Comparison of ENCODE assay signal across 16 cellular contexts in genomic region chr13:49086711-49087110, GRCh38.
DNase-seq lines count a peak whose midpoint lies in the region; ATAC-seq and TF ChIP-seq lines count a peak whose summit lies in the region.
"Had no signal": no experiment of that assay in that cellular context is flagged by ENCODE, and none has a peak within 500 bp of the region (broad histone marks: within the 10 kb centered on the region; RNA-seq: fewer than 3 reads in every experiment).

No MANE protein-coding gene starts in this region.

- no peak overlapping the region for H3K4ac ChIP-seq in mesenchymal stem cell (ENCODE audit: low read depth in 1 of 2, low read length in 2 of 2)

- no peak overlapping the region for H4K91ac ChIP-seq in mesenchymal stem cell (ENCODE audit: low read length)

- H3K27me3 ChIP-seq in endocrine pancreas (ENCODE audit: control insufficient read depth, insufficient read depth, low read length), result no peaks in the 10 kb centered on the region
- H3K27me3 ChIP-seq in mesenchymal stem cell (ENCODE audit: control insufficient read depth in 1 of 2, insufficient read depth in 1 of 2, low read length in 2 of 2), result no peaks in the 10 kb centered on the region
- no peaks in the 10 kb centered on the region for H3K27me3 ChIP-seq in MM.1S (replicated peaks; ENCODE audit: insufficient read depth, low read length)
- H3K27me3 ChIP-seq: vagina had no signal

- TF ChIP-seq POLR2A in erythroblast (IDR thresholded peaks at IDR 0.05; ENCODE audit: low read length), result no peak

- H3K4me1 Mint-ChIP-seq in activated T-cell treated with anti-CD3 and anti-CD28 coated beads, Interleukin-2, amount 50 U/mL, for 72 hours (ENCODE audit: low read depth), result no peaks in the 10 kb centered on the region
- H3K4me1 Mint-ChIP-seq: activated naive CD8-positive, alpha-beta T cell treated with anti-CD3 and anti-CD28 coated beads, Interleukin-2, amount 10 ng/mL, durations not matched to agents 7 days and 5 days had no signal

- peaks cover 18% of the 10 kb centered on the region for H3K79me1 ChIP-seq in mesenchymal stem cell (replicated peaks; ENCODE audit: low read length, poor library complexity, severe bottlenecking)

- no peaks in the 10 kb centered on the region for H3F3A ChIP-seq in MM.1S (ENCODE audit: insufficient read depth, low read length)

- H2BK12ac ChIP-seq in mesenchymal stem cell (ENCODE audit: low read length in 2 of 2), result no peak overlapping the region

- no peak overlapping the region for H2BK15ac ChIP-seq in mesenchymal stem cell (ENCODE audit: low read depth, poor library complexity, severe bottlenecking)

- DNase-seq in AG08395 (ENCODE audit: low spot score) (peak; percentile 17), LHCN-M2 (ENCODE audit: low read depth) (peak; percentile 79), mesenchymal stem cell (peak; percentile 24), MM.1S (no peak), erythroblast (lab: John Stamatoyannopoulos, UW) (no peak)
- DNase-seq in activated T-cell treated with anti-CD3 and anti-CD28 coated beads, Interleukin-2, amount 50 U/mL, for 72 hours, result no peak
- DNase-seq in activated naive CD4-positive, alpha-beta T cell treated with anti-CD3 and anti-CD28 coated beads, Interleukin-2, amount 50 U/mL, for 72 hours (ENCODE audit: low spot score in 2 of 2), result no peak
- DNase-seq: activated CD8-positive, alpha-beta memory T cell treated with anti-CD3 and anti-CD28 coated beads, Interleukin-2, amount 50 U/mL, for 48 hours; activated naive CD8-positive, alpha-beta T cell treated with anti-CD3 and anti-CD28 coated beads, Interleukin-2, amount 10 ng/mL, durations not matched to agents 7 days and 5 days; mesendoderm; NCI-H1930; occipital lobe had no signal

- H3K14ac ChIP-seq in mesenchymal stem cell (ENCODE audit: low read length in 2 of 2), result no peak overlapping the region

- no CpG with 5 or more reads among the region's 2 CpGs for WGBS in mesenchymal stem cell

- no peaks in the 10 kb centered on the region for H3K9me3 Mint-ChIP-seq in activated T-cell treated with anti-CD3 and anti-CD28 coated beads, Interleukin-2, amount 50 U/mL, for 72 hours
- no peaks in the 10 kb centered on the region for H3K9me3 Mint-ChIP-seq in activated naive CD4-positive, alpha-beta T cell treated with anti-CD3 and anti-CD28 coated beads, Interleukin-2, amount 50 U/mL, for 72 hours

- no peak overlapping the region for H2AK5ac ChIP-seq in mesenchymal stem cell (ENCODE audit: low read length, severe bottlenecking)

- no peak overlapping the region for H3K27ac ChIP-seq in mesenchymal stem cell (ENCODE audit: low read length, poor library complexity, severe bottlenecking)
- no peak overlapping the region for H3K27ac ChIP-seq in MM.1S (ENCODE audit: low read length)
- H3K27ac ChIP-seq: C4-2B, vagina had no signal

- H3K4me3 ChIP-seq in endocrine pancreas (ENCODE audit: control insufficient read depth, insufficient read depth, low read length) (peak overlapping the region; percentile 18), mesenchymal stem cell (ENCODE audit: insufficient read depth in 1 of 2, low read depth in 1 of 2, low read length in 2 of 2) (no peak overlapping the region), MM.1S (ENCODE audit: low read length) (no peak overlapping the region)
- H3K4me3 ChIP-seq: vagina had no signal

- H3K27ac Mint-ChIP-seq in activated T-cell treated with anti-CD3 and anti-CD28 coated beads, Interleukin-2, amount 50 U/mL, for 72 hours, result no peak overlapping the region
- H3K27ac Mint-ChIP-seq in activated naive CD4-positive, alpha-beta T cell treated with anti-CD3 and anti-CD28 coated beads, Interleukin-2, amount 50 U/mL, for 72 hours, result no peak overlapping the region
- H3K27ac Mint-ChIP-seq: activated naive CD8-positive, alpha-beta T cell treated with anti-CD3 and anti-CD28 coated beads, Interleukin-2, amount 10 ng/mL, durations not matched to agents 7 days and 5 days had no signal

- H3K23ac ChIP-seq in mesenchymal stem cell (ENCODE audit: low read length in 2 of 2), result no peak overlapping the region

- H3K27me3 Mint-ChIP-seq in activated T-cell treated with anti-CD3 and anti-CD28 coated beads, Interleukin-2, amount 50 U/mL, for 72 hours (ENCODE audit: low read depth), result no peaks in the 10 kb centered on the region
- H3K27me3 Mint-ChIP-seq: activated naive CD8-positive, alpha-beta T cell treated with anti-CD3 and anti-CD28 coated beads, Interleukin-2, amount 10 ng/mL, durations not matched to agents 7 days and 5 days had no signal

- no peak overlapping the region for H3K18ac ChIP-seq in mesenchymal stem cell (ENCODE audit: low read depth in 1 of 2, low read length in 2 of 2)

- H3K4me2 ChIP-seq in mesenchymal stem cell (ENCODE audit: low read length, poor library complexity, severe bottlenecking) (no peak overlapping the region), MM.1S (ENCODE audit: low read depth, low read length) (no peak overlapping the region)

- no peaks in the 10 kb centered on the region for H4K20me1 ChIP-seq in MM.1S (ENCODE audit: insufficient read depth, low read length)

- H2BK5ac ChIP-seq in mesenchymal stem cell (ENCODE audit: low read depth, low read length, poor library complexity, severe bottlenecking), result no peak overlapping the region

- H2AFZ ChIP-seq in mesenchymal stem cell (ENCODE audit: low read depth, low read length), result no peak overlapping the region
- H2AFZ ChIP-seq in MM.1S (ENCODE audit: low read length), result no peak overlapping the region

- no peak for ATAC-seq in activated T-cell treated with anti-CD3 and anti-CD28 coated beads, Interleukin-2, amount 50 U/mL, for 72 hours (replicated peaks in 1 of 2)
- ATAC-seq in activated naive CD4-positive, alpha-beta T cell treated with anti-CD3 and anti-CD28 coated beads, Interleukin-2, amount 50 U/mL, for 72 hours, result no peak
- ATAC-seq: HepG2 had no signal

- H3K36me3 ChIP-seq in endocrine pancreas (ENCODE audit: control insufficient read depth, insufficient read depth, low read length) (no peaks in the 10 kb centered on the region), mesenchymal stem cell (ENCODE audit: control insufficient read depth in 1 of 2, insufficient read depth in 2 of 2, low read depth in 1 of 2, low read length in 2 of 2) (peaks cover 0 to 6% of the 10 kb centered on the region in 2 experiments), MM.1S (replicated peaks; ENCODE audit: insufficient read depth, low read length) (no peaks in the 10 kb centered on the region)
- H3K36me3 ChIP-seq: vagina had no signal

- H2BK120ac ChIP-seq in mesenchymal stem cell (ENCODE audit: low read depth, low read length), result no peak overlapping the region

- peaks cover 0 to 3% of the 10 kb centered on the region in 2 donors for H3K36me3 Mint-ChIP-seq in activated T-cell treated with anti-CD3 and anti-CD28 coated beads, Interleukin-2, amount 50 U/mL, for 72 hours (ENCODE audit: insufficient read depth in 2 of 2)
- H3K36me3 Mint-ChIP-seq in activated naive CD4-positive, alpha-beta T cell treated with anti-CD3 and anti-CD28 coated beads, Interleukin-2, amount 50 U/mL, for 72 hours, result peaks cover 10 to 13% of the 10 kb centered on the region in 2 donors

- no peaks in the 10 kb centered on the region for H3K9me2 ChIP-seq in MM.1S (replicated peaks; ENCODE audit: insufficient read depth, low read length)

- TF ChIP-seq CTCF in MM.1S (IDR thresholded peaks at IDR 0.05; ENCODE audit: low read length), result no peak

- H3K4me1 ChIP-seq in endocrine pancreas (ENCODE audit: control insufficient read depth, insufficient read depth, low read length) (peaks cover 24% of the 10 kb centered on the region), mesenchymal stem cell (ENCODE audit: control insufficient read depth, insufficient read depth, low read depth, low read length) (peaks cover 2% of the 10 kb centered on the region), MM.1S (ENCODE audit: low read length) (no peaks in the 10 kb centered on the region)
- H3K4me1 ChIP-seq: vagina had no signal

- peaks cover 31% of the 10 kb centered on the region for H3K79me2 ChIP-seq in MM.1S (ENCODE audit: low read length)

- H4K8ac ChIP-seq in mesenchymal stem cell (ENCODE audit: low read length), result no peak overlapping the region

- no peaks in the 10 kb centered on the region for H3K9me3 ChIP-seq in endocrine pancreas (ENCODE audit: control insufficient read depth, low read length)
- H3K9me3 ChIP-seq in mesenchymal stem cell (ENCODE audit: control insufficient read depth, low read length), result no peaks in the 10 kb centered on the region
- H3K9me3 ChIP-seq in MM.1S (replicated peaks; ENCODE audit: insufficient read depth, low read length), result no peaks in the 10 kb centered on the region
- H3K9me3 ChIP-seq: vagina had no signal

- no peak overlapping the region for H3K4me3 Mint-ChIP-seq in activated T-cell treated with anti-CD3 and anti-CD28 coated beads, Interleukin-2, amount 50 U/mL, for 72 hours
- H3K4me3 Mint-ChIP-seq: activated naive CD8-positive, alpha-beta T cell treated with anti-CD3 and anti-CD28 coated beads, Interleukin-2, amount 10 ng/mL, durations not matched to agents 7 days and 5 days had no signal

- H3K9ac ChIP-seq in endocrine pancreas (ENCODE audit: control insufficient read depth, insufficient read depth, low read length) (no peak overlapping the region), mesenchymal stem cell (ENCODE audit: low read length) (peak overlapping the region; percentile 29), MM.1S (ENCODE audit: low read length) (no peak overlapping the region)

Comparison
In these comparisons a context has a peak if more than half of its experiments do, and no peak if none do; other contexts are left out.
1. DNase-seq: peak in AG08395 (single experiment), LHCN-M2 (single experiment) and mesenchymal stem cell (single experiment); none in MM.1S (single experiment), activated T-cell treated with anti-CD3 and anti-CD28 coated beads, Interleukin-2, amount 50 U/mL, for 72 hours (0 of 2), erythroblast (0 of 2) and activated naive CD4-positive, alpha-beta T cell treated with anti-CD3 and anti-CD28 coated beads, Interleukin-2, amount 50 U/mL, for 72 hours (0 of 2).